Comparison of ENCODE assay signal across 12 cellular contexts in genomic region chr11:18618341-18619025, GRCh38. TPM values are rescaled to one million over a fixed set of nuclear protein-coding genes. Genes with fewer than 3 reads are reported as not detected.
DNase-seq lines count a peak whose midpoint lies in the region; ATAC-seq and TF ChIP-seq lines count a peak whose summit lies in the region.
"Had no signal": no experiment of that assay in that cellular context is flagged by ENCODE, and none has a peak within 500 bp of the region (broad histone marks: within the 10 kb centered on the region; RNA-seq: fewer than 3 reads in every experiment).

No MANE protein-coding gene starts in this region.

- peak overlapping the region in 3 of 4 donors; percentile 11 to 47 (median 23) for H3K27ac ChIP-seq in esophagus squamous epithelium

- no peaks in the 10 kb centered on the region for H3K9me3 Mint-ChIP-seq in T-cell
- H3K9me3 Mint-ChIP-seq: type B pancreatic cell had no signal

- 10 to 13% methylated on average over 5 of the region's 5 CpGs for WGBS in esophagus squamous epithelium, 2 donors

- peak overlapping the region; percentile 30 to 60 for H3K27ac Mint-ChIP-seq in T-cell
- H3K27ac Mint-ChIP-seq: type B pancreatic cell had no signal

- TF ChIP-seq POLR2A in esophagus squamous epithelium (IDR thresholded peaks at IDR 0.05) = no peak

- no peaks in the 10 kb centered on the region for H3K27me3 ChIP-seq in esophagus squamous epithelium

- peaks cover 55 to 72% (median 64%) of the 10 kb centered on the region in 3 donors for H3K4me1 Mint-ChIP-seq in T-cell

- H3K4me1 ChIP-seq in esophagus squamous epithelium = peaks cover 0 to 33% (median 16%) of the 10 kb centered on the region in 3 donors
- peaks cover 5% of the 10 kb centered on the region for H3K4me1 ChIP-seq in mucosa of descending colon (ENCODE audit: low read depth)

- no peaks in the 10 kb centered on the region for H3K27me3 Mint-ChIP-seq in T-cell
- H3K27me3 Mint-ChIP-seq: type B pancreatic cell had no signal

- H3K9me3 ChIP-seq in esophagus squamous epithelium (no peaks in the 10 kb centered on the region), mucosa of descending colon (no peaks in the 10 kb centered on the region)

- intact Hi-C loops in esophagus squamous epithelium (cut with DNase I) = no loop called here
- intact Hi-C loops in mucosa of descending colon (cut with DNase I, micrococcal nuclease) = no loop called here

- no peak for ATAC-seq in T-cell (replicated peaks in 1 of 4)
- peak; percentile 42 for ATAC-seq in omental fat pad (ENCODE audit: low FRiP score)
- no peak for ATAC-seq in mucosa of descending colon

- H3K36me3 Mint-ChIP-seq in T-cell = peaks cover 25% of the 10 kb centered on the region

- POLR2A ChIA-PET in T-cell (lab: Charles Lee) = interaction anchor here (0.5 to 1.4 kb wide), 6 partner anchors 11 to 92 kb away, joined by 3 to 8 read pairs (median 3); partner anchors contain the start of genes SPTY2D1 (in 1 of the 2), TSG101 (in 1 of the 2) and UEVLD (in 1 of the 2)

- peaks cover 0 to 26% (median 9%) of the 10 kb centered on the region in 3 donors for H3K36me3 ChIP-seq in esophagus squamous epithelium
- H3K36me3 ChIP-seq in mucosa of descending colon (ENCODE audit: low read depth) = no peaks in the 10 kb centered on the region

- CTCF ChIA-PET in T-cell (lab: Charles Lee) = interaction anchor here (0.7 to 1.0 kb wide), 8 partner anchors 10 to 1797 kb away, joined by 3 to 5 read pairs (median 4); partner anchors contain the start of gene SPTY2D1 (in 1 of the 2)

- H3K4me3 ChIP-seq in esophagus squamous epithelium (no peak overlapping the region), mucosa of descending colon (no peak overlapping the region)

- TF ChIP-seq CTCF in esophagus squamous epithelium (IDR thresholded peaks at IDR 0.05) (no peak), omental fat pad (IDR thresholded peaks at IDR 0.05) (no peak), mucosa of descending colon (IDR thresholded peaks at IDR 0.05) (no peak)

- peak; percentile 30 for DNase-seq in GM03348 (ENCODE audit: low spot score)
- DNase-seq in T-cell = no peak
- no peak for DNase-seq in esophagus squamous epithelium (lab: John Stamatoyannopoulos, UW)
- no peak for DNase-seq in omental fat pad (ENCODE audit: low spot score)
- DNase-seq in globus pallidus (ENCODE audit: low spot score) = no peak
- no peak for DNase-seq in mucosa of descending colon
- no peak for DNase-seq in NCI-H1417 (lab: John Stamatoyannopoulos, UW)
- DNase-seq in mesenteric fat pad (ENCODE audit: low spot score) = no peak
- DNase-seq: DMS53; effector CD4-positive, alpha-beta T cell; mesendoderm had no signal

- H3K4me3 Mint-ChIP-seq in T-cell = peak overlapping the region; percentile 51 to 66 (median 57)
- H3K4me3 Mint-ChIP-seq: type B pancreatic cell had no signal

RNA-seq across cellular contexts. Expression of gene SPTY2D1, which starts 15.7 kb away (rescaled TPM):
- 10 to 100 TPM; 18.2 to 46.2 (median 22.2) TPM for total RNA-seq in T-cell
- total RNA-seq in esophagus squamous epithelium = 10 to 100 TPM; 16.6 to 30.9 (median 19.0) TPM
- total RNA-seq in omental fat pad = 10 to 100 TPM; 15.9 to 40.7 (median 28.0) TPM
- 10 to 100 TPM; 18.5 to 20.2 (median 18.6) TPM for total RNA-seq in mucosa of descending colon
- total RNA-seq in mesenteric fat pad = 17.1 TPM

RNA-seq across cellular contexts. Expression of gene MISFA, which starts 18.9 kb away (rescaled TPM):
- under 1 TPM in 1 of 5 donors, not detected in 4; 0.59 TPM for total RNA-seq in T-cell
- total RNA-seq in esophagus squamous epithelium = 1 to 10 TPM in 2 of 4 donors, not detected in 2; 1.4 to 2.5 TPM
- 1 to 10 TPM in 1 of 4 donors, under 1 TPM in 1, not detected in 2; 0.36 to 1.8 TPM for total RNA-seq in omental fat pad
- total RNA-seq in mucosa of descending colon = 1 to 10 TPM; 2.8 to 3.8 (median 3.3) TPM
- 3.7 TPM for total RNA-seq in mesenteric fat pad

RNA-seq across cellular contexts. Expression of gene UEVLD, which starts 29.9 kb away (rescaled TPM):
- total RNA-seq in T-cell (1 to 10 TPM; 3.9 to 9.0 (median 7.1) TPM), esophagus squamous epithelium (10 to 100 TPM; 15.4 to 33.2 (median 21.1) TPM), omental fat pad (10 to 100 TPM; 23.1 to 46.5 (median 31.2) TPM), mucosa of descending colon (10 to 100 TPM; 34.8 to 36.7 (median 35.3) TPM), mesenteric fat pad (29.0 TPM)
